ENCODE assay signal across 10 cellular contexts in genomic region chr16:17273142-17273561, GRCh38.
DNase-seq lines count a peak whose midpoint lies in the region; ATAC-seq and TF ChIP-seq lines count a peak whose summit lies in the region.
"Had no signal": no experiment of that assay in that cellular context is flagged by ENCODE, and none has a peak within 500 bp of the region (broad histone marks: within the 10 kb centered on the region; RNA-seq: fewer than 3 reads in every experiment).

No MANE protein-coding gene starts in this region.

- H3K27me3 ChIP-seq in aorta (ENCODE audit: control insufficient read depth in 1 of 2, insufficient read depth in 2 of 2, low read length in 1 of 2) (no peaks in the 10 kb centered on the region), vagina (no peaks in the 10 kb centered on the region)

- TF ChIP-seq POLR2A in vagina (IDR thresholded peaks at IDR 0.05), result no peak

- intact Hi-C loops in aorta (cut with DNase I), result loop anchor here in 1 of 2 donors (5.0 kb wide), 1 partner anchor 199 kb away; the partner anchor contains the start of gene XYLT1
- intact Hi-C loops in vagina (cut with DNase I), result loop anchor here (10.0 kb wide), 1 partner anchor 192 kb away; no protein-coding TSS in a partner anchor

- H3K4me1 Mint-ChIP-seq in activated T-cell treated with anti-CD3 and anti-CD28 coated beads, Interleukin-2, amount 50 U/mL, for 72 hours (ENCODE audit: low read depth), result peaks cover 38% of the 10 kb centered on the region

- 73 to 79% methylated on average over 4 of the region's 4 CpGs for WGBS in aorta, 2 donors

- peaks cover 19% of the 10 kb centered on the region for H3K27me3 Mint-ChIP-seq in activated T-cell treated with anti-CD3 and anti-CD28 coated beads, Interleukin-2, amount 50 U/mL, for 72 hours (ENCODE audit: low read depth)

- ATAC-seq in activated T-cell treated with anti-CD3 and anti-CD28 coated beads, Interleukin-2, amount 50 U/mL, for 72 hours (replicated peaks in 1 of 2), result peak; percentile 97 to 98
- ATAC-seq in aorta (ENCODE audit: low FRiP score), result peak; percentile 58
- ATAC-seq in GM21786 (IDR thresholded peaks at IDR 0.05; ENCODE audit: unreplicated experiment), result no peak

- H3K27ac ChIP-seq in aorta (ENCODE audit: low read depth in 1 of 2, low read length in 2 of 2), result no peak overlapping the region
- H3K27ac ChIP-seq in vagina, result no peak overlapping the region

- peak; percentile 5 to 17 for DNase-seq in stimulated activated CD4-positive, alpha-beta T cell treated with anti-CD3 and anti-CD28 coated beads, Interleukin-12 subunit alpha, Interleukin-12 subunit beta, amount 100 ng/mL, for 24 hours (ENCODE audit: low read depth in 2 of 2)
- no peak for DNase-seq in stimulated activated CD4-positive, alpha-beta T cell treated with anti-CD3 and anti-CD28 coated beads, Interleukin-12 subunit alpha, Interleukin-12 subunit beta, amount 100 ng/mL, for 4 hours
- DNase-seq in activated T-cell treated with anti-CD3 and anti-CD28 coated beads, Interleukin-2, amount 50 U/mL, for 72 hours, result peak; percentile 58 to 67
- DNase-seq in kidney tubule cell (ENCODE audit: low spot score) (peak; percentile 80), aorta (no peak), vagina (ENCODE audit: extremely low spot score in 2 of 2) (no peak), cortex of kidney (lab: John Stamatoyannopoulos, UW) (no peak)
- DNase-seq: central memory CD4-positive, alpha-beta T cell; NCI-H1092 had no signal

- peaks cover 0 to 3% of the 10 kb centered on the region in 2 donors for H3K36me3 Mint-ChIP-seq in activated T-cell treated with anti-CD3 and anti-CD28 coated beads, Interleukin-2, amount 50 U/mL, for 72 hours (ENCODE audit: insufficient read depth in 2 of 2)

- peak overlapping the region; percentile 50 to 70 for H3K4me3 Mint-ChIP-seq in activated T-cell treated with anti-CD3 and anti-CD28 coated beads, Interleukin-2, amount 50 U/mL, for 72 hours

- no peak overlapping the region for H3K4me3 ChIP-seq in aorta (ENCODE audit: low read length in 2 of 2)
- H3K4me3 ChIP-seq in vagina, result no peak overlapping the region

- no peaks in the 10 kb centered on the region for H3K9me3 Mint-ChIP-seq in activated T-cell treated with anti-CD3 and anti-CD28 coated beads, Interleukin-2, amount 50 U/mL, for 72 hours

- H3K9me3 ChIP-seq in aorta (ENCODE audit: control insufficient read depth, low read length), result no peaks in the 10 kb centered on the region
- H3K9me3 ChIP-seq in vagina, result no peaks in the 10 kb centered on the region

- H3K36me3 ChIP-seq in aorta (ENCODE audit: control insufficient read depth in 1 of 2, insufficient read depth in 2 of 2, low read length in 1 of 2) (no peaks in the 10 kb centered on the region), vagina (no peaks in the 10 kb centered on the region)

- no peak for TF ChIP-seq CTCF in vagina (IDR thresholded peaks at IDR 0.05)

- peak overlapping the region; percentile 71 for H3K27ac Mint-ChIP-seq in activated T-cell treated with anti-CD3 and anti-CD28 coated beads, Interleukin-2, amount 50 U/mL, for 72 hours

- H3K4me1 ChIP-seq in aorta (ENCODE audit: control insufficient read depth in 1 of 2, insufficient read depth in 2 of 2, low read length in 2 of 2), result peaks cover 0 to 2% of the 10 kb centered on the region in 2 donors
- peaks cover 7% of the 10 kb centered on the region for H3K4me1 ChIP-seq in vagina

Comparison
In these comparisons a context has a peak if more than half of its experiments do, and no peak if none do; other contexts are left out.
1. DNase-seq: peak in stimulated activated CD4-positive, alpha-beta T cell treated with anti-CD3 and anti-CD28 coated beads, Interleukin-12 subunit alpha, Interleukin-12 subunit beta, amount 100 ng/mL, for 24 hours (2 of 2), activated T-cell treated with anti-CD3 and anti-CD28 coated beads, Interleukin-2, amount 50 U/mL, for 72 hours (2 of 2) and kidney tubule cell (single experiment); none in stimulated activated CD4-positive, alpha-beta T cell treated with anti-CD3 and anti-CD28 coated beads, Interleukin-12 subunit alpha, Interleukin-12 subunit beta, amount 100 ng/mL, for 4 hours (single experiment), aorta (0 of 2), vagina (0 of 2) and cortex of kidney (single experiment).